ENCODE assay signal across 1 cellular context in the genomic region with DNA sequence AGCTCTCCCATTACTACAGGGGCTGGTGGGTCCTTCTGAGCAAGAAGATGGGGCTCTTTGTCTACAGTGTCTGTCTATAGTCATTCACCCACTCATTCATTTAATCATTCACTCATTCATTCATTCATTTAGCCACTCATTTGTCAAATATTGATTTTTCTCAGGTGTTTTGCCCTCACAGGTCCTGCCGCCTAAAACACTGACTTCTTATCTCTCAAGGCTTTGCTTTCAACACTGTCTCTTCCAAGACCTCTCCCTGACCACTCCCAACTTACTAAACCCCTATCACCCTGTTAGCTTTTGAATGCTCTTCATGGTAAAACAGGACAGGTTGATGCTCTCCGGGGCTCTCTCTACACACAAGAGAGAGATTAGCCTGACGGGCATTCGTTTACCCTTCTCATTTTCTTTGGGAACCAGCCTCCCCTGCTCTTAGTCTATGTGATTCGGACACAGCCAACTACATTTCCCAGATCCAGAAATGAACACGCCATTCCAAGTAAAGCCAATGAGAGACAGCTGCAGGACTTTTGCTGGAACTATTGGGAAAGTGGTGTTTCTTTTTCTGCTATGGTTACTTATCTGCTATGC.
A peak's percentile ranks its signal among the peaks of the same experiment; 100 is the strongest.
TF ChIP-seq lines count a peak whose summit lies in the region.

No MANE protein-coding gene starts in this region.

TF ChIP-seq in K562, 482 proteins besides CTCF, POLR2A, EP300 and RAD21 (continues in another document):
- TF ChIP-seq ILK (tag; IDR thresholded peaks at IDR 0.05; ENCODE audit: borderline replicate concordance, low read depth) (no peak), ZFPM2 (CRISPR knock-in tag; IDR thresholded peaks at IDR 0.05) (no peak), ZNF24 (IDR thresholded peaks at IDR 0.05) (peak; percentile 89), BCOR (IDR thresholded peaks at IDR 0.05) (no peak), ZNF75A (CRISPR knock-in tag; IDR thresholded peaks at IDR 0.05) (no peak), CBFA2T2 (conservative IDR thresholded peaks at IDR 0.05) (no peak), ZNF408 (CRISPR knock-in tag; IDR thresholded peaks at IDR 0.05; ENCODE audit: low read depth) (no peak), SRSF9 (IDR thresholded peaks at IDR 0.05; ENCODE audit: borderline replicate concordance, low read depth, low read length) (no peak), MTA3 (IDR thresholded peaks at IDR 0.05; ENCODE audit: borderline replicate concordance) (0 out of 2 replicates have a peak, but pooled peaks have one; percentile 42), ELF4 (CRISPR knock-in tag; IDR thresholded peaks at IDR 0.05) (no peak), CTBP1 (IDR thresholded peaks at IDR 0.05; ENCODE audit: borderline replicate concordance) (0 out of 2 replicates have a peak, but pooled peaks have one; percentile 28), HMG20B (CRISPR knock-in tag; IDR thresholded peaks at IDR 0.05) (no peak), NFE2 (IDR thresholded peaks at IDR 0.05; ENCODE audit: low read depth) (no peak), WHSC1 (IDR thresholded peaks at IDR 0.05; ENCODE audit: low read length) (no peak), CREB1 (IDR thresholded peaks at IDR 0.05) (no peak), CREB1 (CRISPR knock-in tag; IDR thresholded peaks at IDR 0.05) (peak; percentile 42; the same call in 1 of the 2 replicates), ELF2 (CRISPR knock-in tag; IDR thresholded peaks at IDR 0.05) (no peak), RFX7 (CRISPR knock-in tag; IDR thresholded peaks at IDR 0.05) (no peak), GATA2 (CRISPR knock-in tag; IDR thresholded peaks at IDR 0.05) (peak; percentile 17; the same call in 1 of the 2 replicates), KLF6 (CRISPR knock-in tag; IDR thresholded peaks at IDR 0.05; ENCODE audit: borderline replicate concordance) (no peak), ZNF134 (CRISPR knock-in tag; conservative IDR thresholded peaks at IDR 0.05) (no peak), SMARCB1 (IDR thresholded peaks at IDR 0.05; ENCODE audit: insufficient read length, low read depth) (peak; percentile 5), ZNF583 (CRISPR knock-in tag; IDR thresholded peaks at IDR 0.05) (no peak), MEIS2 (IDR thresholded peaks at IDR 0.05; ENCODE audit: partially characterized antibody) (peak; percentile 11), ATF7 (IDR thresholded peaks at IDR 0.05) (peak; percentile 9; the same call in 1 of the 2 replicates), NFIC (IDR thresholded peaks at IDR 0.05) (peak; percentile 83), ZNF551 (CRISPR knock-in tag; IDR thresholded peaks at IDR 0.05) (no peak), BRD4 (IDR thresholded peaks at IDR 0.05) (no peak), ADNP (tag; IDR thresholded peaks at IDR 0.05) (peak; percentile 53), ZNF146 (CRISPR knock-in tag; IDR thresholded peaks at IDR 0.05; ENCODE audit: unreplicated experiment) (no peak), ZNF589 (CRISPR knock-in tag; IDR thresholded peaks at IDR 0.05; ENCODE audit: low read depth) (no peak)
- TF ChIP-seq, protein P1, sequence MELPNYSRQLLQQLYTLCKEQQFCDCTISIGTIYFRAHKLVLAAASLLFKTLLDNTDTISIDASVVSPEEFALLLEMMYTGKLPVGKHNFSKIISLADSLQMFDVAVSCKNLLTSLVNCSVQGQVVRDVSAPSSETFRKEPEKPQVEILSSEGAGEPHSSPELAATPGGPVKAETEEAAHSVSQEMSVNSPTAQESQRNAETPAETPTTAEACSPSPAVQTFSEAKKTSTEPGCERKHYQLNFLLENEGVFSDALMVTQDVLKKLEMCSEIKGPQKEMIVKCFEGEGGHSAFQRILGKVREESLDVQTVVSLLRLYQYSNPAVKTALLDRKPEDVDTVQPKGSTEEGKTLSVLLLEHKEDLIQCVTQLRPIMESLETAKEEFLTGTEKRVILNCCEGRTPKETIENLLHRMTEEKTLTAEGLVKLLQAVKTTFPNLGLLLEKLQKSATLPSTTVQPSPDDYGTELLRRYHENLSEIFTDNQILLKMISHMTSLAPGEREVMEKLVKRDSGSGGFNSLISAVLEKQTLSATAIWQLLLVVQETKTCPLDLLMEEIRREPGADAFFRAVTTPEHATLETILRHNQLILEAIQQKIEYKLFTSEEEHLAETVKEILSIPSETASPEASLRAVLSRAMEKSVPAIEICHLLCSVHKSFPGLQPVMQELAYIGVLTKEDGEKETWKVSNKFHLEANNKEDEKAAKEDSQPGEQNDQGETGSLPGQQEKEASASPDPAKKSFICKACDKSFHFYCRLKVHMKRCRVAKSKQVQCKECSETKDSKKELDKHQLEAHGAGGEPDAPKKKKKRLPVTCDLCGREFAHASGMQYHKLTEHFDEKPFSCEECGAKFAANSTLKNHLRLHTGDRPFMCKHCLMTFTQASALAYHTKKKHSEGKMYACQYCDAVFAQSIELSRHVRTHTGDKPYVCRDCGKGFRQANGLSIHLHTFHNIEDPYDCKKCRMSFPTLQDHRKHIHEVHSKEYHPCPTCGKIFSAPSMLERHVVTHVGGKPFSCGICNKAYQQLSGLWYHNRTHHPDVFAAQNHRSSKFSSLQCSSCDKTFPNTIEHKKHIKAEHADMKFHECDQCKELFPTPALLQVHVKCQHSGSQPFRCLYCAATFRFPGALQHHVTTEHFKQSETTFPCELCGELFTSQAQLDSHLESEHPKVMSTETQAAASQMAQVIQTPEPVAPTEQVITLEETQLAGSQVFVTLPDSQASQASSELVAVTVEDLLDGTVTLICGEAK (IDR thresholded peaks at IDR 0.05) = peak; percentile 17; the same call in 1 of the 2 replicates
- TF ChIP-seq, protein P1 (CRISPR knock-in tag; IDR thresholded peaks at IDR 0.05) = no peak
- TF ChIP-seq, protein P2, sequence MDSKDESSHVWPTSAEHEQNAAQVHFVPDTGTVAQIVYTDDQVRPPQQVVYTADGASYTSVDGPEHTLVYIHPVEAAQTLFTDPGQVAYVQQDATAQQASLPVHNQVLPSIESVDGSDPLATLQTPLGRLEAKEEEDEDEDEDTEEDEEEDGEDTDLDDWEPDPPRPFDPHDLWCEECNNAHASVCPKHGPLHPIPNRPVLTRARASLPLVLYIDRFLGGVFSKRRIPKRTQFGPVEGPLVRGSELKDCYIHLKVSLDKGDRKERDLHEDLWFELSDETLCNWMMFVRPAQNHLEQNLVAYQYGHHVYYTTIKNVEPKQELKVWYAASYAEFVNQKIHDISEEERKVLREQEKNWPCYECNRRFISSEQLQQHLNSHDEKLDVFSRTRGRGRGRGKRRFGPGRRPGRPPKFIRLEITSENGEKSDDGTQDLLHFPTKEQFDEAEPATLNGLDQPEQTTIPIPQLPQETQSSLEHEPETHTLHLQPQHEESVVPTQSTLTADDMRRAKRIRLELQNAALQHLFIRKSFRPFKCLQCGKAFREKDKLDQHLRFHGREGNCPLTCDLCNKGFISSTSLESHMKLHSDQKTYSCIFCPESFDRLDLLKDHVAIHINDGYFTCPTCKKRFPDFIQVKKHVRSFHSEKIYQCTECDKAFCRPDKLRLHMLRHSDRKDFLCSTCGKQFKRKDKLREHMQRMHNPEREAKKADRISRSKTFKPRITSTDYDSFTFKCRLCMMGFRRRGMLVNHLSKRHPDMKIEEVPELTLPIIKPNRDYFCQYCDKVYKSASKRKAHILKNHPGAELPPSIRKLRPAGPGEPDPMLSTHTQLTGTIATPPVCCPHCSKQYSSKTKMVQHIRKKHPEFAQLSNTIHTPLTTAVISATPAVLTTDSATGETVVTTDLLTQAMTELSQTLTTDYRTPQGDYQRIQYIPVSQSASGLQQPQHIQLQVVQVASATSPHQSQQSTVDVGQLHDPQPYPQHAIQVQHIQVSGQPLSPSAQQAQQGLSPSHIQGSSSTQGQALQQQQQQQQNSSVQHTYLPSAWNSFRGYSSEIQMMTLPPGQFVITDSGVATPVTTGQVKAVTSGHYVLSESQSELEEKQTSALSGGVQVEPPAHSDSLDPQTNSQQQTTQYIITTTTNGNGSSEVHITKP (IDR thresholded peaks at IDR 0.05; ENCODE audit: partially characterized antibody) = no peak
- TF ChIP-seq, protein P3, sequence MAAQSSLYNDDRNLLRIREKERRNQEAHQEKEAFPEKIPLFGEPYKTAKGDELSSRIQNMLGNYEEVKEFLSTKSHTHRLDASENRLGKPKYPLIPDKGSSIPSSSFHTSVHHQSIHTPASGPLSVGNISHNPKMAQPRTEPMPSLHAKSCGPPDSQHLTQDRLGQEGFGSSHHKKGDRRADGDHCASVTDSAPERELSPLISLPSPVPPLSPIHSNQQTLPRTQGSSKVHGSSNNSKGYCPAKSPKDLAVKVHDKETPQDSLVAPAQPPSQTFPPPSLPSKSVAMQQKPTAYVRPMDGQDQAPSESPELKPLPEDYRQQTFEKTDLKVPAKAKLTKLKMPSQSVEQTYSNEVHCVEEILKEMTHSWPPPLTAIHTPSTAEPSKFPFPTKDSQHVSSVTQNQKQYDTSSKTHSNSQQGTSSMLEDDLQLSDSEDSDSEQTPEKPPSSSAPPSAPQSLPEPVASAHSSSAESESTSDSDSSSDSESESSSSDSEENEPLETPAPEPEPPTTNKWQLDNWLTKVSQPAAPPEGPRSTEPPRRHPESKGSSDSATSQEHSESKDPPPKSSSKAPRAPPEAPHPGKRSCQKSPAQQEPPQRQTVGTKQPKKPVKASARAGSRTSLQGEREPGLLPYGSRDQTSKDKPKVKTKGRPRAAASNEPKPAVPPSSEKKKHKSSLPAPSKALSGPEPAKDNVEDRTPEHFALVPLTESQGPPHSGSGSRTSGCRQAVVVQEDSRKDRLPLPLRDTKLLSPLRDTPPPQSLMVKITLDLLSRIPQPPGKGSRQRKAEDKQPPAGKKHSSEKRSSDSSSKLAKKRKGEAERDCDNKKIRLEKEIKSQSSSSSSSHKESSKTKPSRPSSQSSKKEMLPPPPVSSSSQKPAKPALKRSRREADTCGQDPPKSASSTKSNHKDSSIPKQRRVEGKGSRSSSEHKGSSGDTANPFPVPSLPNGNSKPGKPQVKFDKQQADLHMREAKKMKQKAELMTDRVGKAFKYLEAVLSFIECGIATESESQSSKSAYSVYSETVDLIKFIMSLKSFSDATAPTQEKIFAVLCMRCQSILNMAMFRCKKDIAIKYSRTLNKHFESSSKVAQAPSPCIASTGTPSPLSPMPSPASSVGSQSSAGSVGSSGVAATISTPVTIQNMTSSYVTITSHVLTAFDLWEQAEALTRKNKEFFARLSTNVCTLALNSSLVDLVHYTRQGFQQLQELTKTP (IDR thresholded peaks at IDR 0.05; ENCODE audit: low read depth in 1 of 2, partially characterized antibody in 2 of 2) = peak in 1 of 2 experiments; percentile 93
- TF ChIP-seq, protein P4, sequence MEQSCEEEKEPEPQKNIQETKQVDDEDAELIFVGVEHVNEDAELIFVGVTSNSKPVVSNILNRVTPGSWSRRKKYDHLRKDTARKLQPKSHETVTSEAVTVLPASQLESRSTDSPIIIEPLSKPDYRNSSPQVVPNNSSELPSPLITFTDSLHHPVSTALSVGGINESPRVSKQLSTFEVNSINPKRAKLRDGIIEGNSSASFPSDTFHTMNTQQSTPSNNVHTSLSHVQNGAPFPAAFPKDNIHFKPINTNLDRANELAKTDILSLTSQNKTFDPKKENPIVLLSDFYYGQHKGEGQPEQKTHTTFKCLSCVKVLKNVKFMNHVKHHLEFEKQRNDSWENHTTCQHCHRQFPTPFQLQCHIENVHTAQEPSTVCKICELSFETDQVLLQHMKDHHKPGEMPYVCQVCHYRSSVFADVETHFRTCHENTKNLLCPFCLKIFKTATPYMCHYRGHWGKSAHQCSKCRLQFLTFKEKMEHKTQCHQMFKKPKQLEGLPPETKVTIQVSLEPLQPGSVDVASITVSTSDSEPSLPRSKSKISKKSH (CRISPR knock-in tag; IDR thresholded peaks at IDR 0.05) = no peak
- TF ChIP-seq, protein P5, sequence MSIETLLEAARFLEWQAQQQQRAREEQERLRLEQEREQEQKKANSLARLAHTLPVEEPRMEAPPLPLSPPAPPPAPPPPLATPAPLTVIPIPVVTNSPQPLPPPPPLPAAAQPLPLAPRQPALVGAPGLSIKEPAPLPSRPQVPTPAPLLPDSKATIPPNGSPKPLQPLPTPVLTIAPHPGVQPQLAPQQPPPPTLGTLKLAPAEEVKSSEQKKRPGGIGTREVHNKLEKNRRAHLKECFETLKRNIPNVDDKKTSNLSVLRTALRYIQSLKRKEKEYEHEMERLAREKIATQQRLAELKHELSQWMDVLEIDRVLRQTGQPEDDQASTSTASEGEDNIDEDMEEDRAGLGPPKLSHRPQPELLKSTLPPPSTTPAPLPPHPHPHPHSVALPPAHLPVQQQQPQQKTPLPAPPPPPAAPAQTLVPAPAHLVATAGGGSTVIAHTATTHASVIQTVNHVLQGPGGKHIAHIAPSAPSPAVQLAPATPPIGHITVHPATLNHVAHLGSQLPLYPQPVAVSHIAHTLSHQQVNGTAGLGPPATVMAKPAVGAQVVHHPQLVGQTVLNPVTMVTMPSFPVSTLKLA (conservative IDR thresholded peaks at IDR 0.05) = peak in 1 of 2 experiments; percentile 7; a peak in 1 of 4 replicates
- TF ChIP-seq, protein P6, sequence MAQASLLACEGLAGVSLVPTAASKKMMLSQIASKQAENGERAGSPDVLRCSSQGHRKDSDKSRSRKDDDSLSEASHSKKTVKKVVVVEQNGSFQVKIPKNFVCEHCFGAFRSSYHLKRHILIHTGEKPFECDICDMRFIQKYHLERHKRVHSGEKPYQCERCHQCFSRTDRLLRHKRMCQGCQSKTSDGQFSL (CRISPR knock-in tag; IDR thresholded peaks at IDR 0.05) = no peak
- TF ChIP-seq, protein P6 (tag; IDR thresholded peaks at IDR 0.05) = no peak
